1 cellular context compared by ENCODE assay signal in genomic region chr4:74608151-74608949, GRCh38.
A peak's percentile ranks its signal among the peaks of the same experiment; 100 is the strongest.
TF ChIP-seq lines count a peak whose summit lies in the region.

No MANE protein-coding gene starts in this region.

TF ChIP-seq in K562, 482 proteins besides CTCF, POLR2A, EP300 and RAD21 (continued from another document):
- TF ChIP-seq TARDBP (IDR thresholded peaks at IDR 0.05) (no peak), NCOR1 (IDR thresholded peaks at IDR 0.05) (no peak), JUN (IDR thresholded peaks at IDR 0.05; ENCODE audit: borderline replicate concordance, low read depth, low read length) (peak; percentile 79), JUN (CRISPR knock-in tag; IDR thresholded peaks at IDR 0.05; ENCODE audit: borderline replicate concordance) (no peak), ZBTB43 (CRISPR knock-in tag; IDR thresholded peaks at IDR 0.05) (no peak), ZNF174 (CRISPR knock-in tag; IDR thresholded peaks at IDR 0.05) (no peak), CEBPG (CRISPR knock-in tag; IDR thresholded peaks at IDR 0.05) (no peak), CEBPG (tag; conservative IDR thresholded peaks at IDR 0.05 in 1 of 2, IDR thresholded peaks at IDR 0.05 in 1 of 2) (peak in 1 of 2 experiments; percentile 80; a peak in 2 of 4 replicates), FOSL1 (tag; conservative IDR thresholded peaks at IDR 0.05) (peak; percentile 82), VEZF1 (CRISPR knock-in tag; IDR thresholded peaks at IDR 0.05) (no peak), ATF3 (IDR thresholded peaks at IDR 0.05) (peak; percentile 78), ATF3 (CRISPR knock-in tag; conservative IDR thresholded peaks at IDR 0.05) (no peak), ADNP (tag; IDR thresholded peaks at IDR 0.05) (no peak), ZFP36 (IDR thresholded peaks at IDR 0.05; ENCODE audit: low read depth, low read length, partially characterized antibody) (no peak), MYBL2 (IDR thresholded peaks at IDR 0.05; ENCODE audit: low read depth) (no peak), MYBL2 (CRISPR knock-in tag; IDR thresholded peaks at IDR 0.05; ENCODE audit: borderline replicate concordance) (no peak), JUND (IDR thresholded peaks at IDR 0.05; ENCODE audit: borderline replicate concordance, low read depth, low read length) (peak; percentile 71; the same call in 1 of the 2 replicates), JUND (tag; IDR thresholded peaks at IDR 0.05; ENCODE audit: borderline replicate concordance, low read depth, low read length) (peak; percentile 54; the same call in 2 of the 3 replicates), SRSF9 (IDR thresholded peaks at IDR 0.05; ENCODE audit: borderline replicate concordance, low read depth, low read length) (no peak), THRAP3 (IDR thresholded peaks at IDR 0.05; ENCODE audit: borderline replicate concordance) (no peak), GTF2F1 (IDR thresholded peaks at IDR 0.05; ENCODE audit: low read depth, low read length) (no peak), ZNF668 (CRISPR knock-in tag; IDR thresholded peaks at IDR 0.05) (no peak)
- TF ChIP-seq, protein P1, sequence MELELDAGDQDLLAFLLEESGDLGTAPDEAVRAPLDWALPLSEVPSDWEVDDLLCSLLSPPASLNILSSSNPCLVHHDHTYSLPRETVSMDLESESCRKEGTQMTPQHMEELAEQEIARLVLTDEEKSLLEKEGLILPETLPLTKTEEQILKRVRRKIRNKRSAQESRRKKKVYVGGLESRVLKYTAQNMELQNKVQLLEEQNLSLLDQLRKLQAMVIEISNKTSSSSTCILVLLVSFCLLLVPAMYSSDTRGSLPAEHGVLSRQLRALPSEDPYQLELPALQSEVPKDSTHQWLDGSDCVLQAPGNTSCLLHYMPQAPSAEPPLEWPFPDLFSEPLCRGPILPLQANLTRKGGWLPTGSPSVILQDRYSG (tag; conservative IDR thresholded peaks at IDR 0.05; ENCODE audit: low read depth): no peak
- TF ChIP-seq, protein P2, sequence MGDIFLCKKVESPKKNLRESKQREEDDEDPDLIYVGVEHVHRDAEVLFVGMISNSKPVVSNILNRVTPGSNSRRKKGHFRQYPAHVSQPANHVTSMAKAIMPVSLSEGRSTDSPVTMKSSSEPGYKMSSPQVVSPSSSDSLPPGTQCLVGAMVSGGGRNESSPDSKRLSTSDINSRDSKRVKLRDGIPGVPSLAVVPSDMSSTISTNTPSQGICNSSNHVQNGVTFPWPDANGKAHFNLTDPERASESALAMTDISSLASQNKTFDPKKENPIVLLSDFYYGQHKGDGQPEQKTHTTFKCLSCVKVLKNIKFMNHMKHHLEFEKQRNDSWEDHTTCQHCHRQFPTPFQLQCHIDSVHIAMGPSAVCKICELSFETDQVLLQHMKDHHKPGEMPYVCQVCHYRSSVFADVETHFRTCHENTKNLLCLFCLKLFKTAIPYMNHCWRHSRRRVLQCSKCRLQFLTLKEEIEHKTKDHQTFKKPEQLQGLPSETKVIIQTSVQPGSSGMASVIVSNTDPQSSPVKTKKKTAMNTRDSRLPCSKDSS (IDR thresholded peaks at IDR 0.05; ENCODE audit: low read depth, partially characterized antibody): no peak
- TF ChIP-seq, protein P3, sequence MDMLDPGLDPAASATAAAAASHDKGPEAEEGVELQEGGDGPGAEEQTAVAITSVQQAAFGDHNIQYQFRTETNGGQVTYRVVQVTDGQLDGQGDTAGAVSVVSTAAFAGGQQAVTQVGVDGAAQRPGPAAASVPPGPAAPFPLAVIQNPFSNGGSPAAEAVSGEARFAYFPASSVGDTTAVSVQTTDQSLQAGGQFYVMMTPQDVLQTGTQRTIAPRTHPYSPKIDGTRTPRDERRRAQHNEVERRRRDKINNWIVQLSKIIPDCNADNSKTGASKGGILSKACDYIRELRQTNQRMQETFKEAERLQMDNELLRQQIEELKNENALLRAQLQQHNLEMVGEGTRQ (CRISPR knock-in tag; IDR thresholded peaks at IDR 0.05): no peak
